Comparison of ENCODE assay signal across 12 cellular contexts in genomic region chr1:114126696-114127095, GRCh38. TPM values are rescaled to one million over a fixed set of nuclear protein-coding genes. Genes with fewer than 3 reads are reported as not detected.
DNase-seq lines count a peak whose midpoint lies in the region; ATAC-seq and TF ChIP-seq lines count a peak whose summit lies in the region.
"Had no signal": no experiment of that assay in that cellular context is flagged by ENCODE, and none has a peak within 500 bp of the region (broad histone marks: within the 10 kb centered on the region; RNA-seq: fewer than 3 reads in every experiment).

No MANE protein-coding gene starts in this region.

- H3K36me3 ChIP-seq in osteoblast (ENCODE audit: insufficient read depth, low read length) = no peaks in the 10 kb centered on the region

- intact Hi-C loops in left cardiac atrium (cut with DNase I) = no loop called here

- no peak overlapping the region for H2AFZ ChIP-seq in osteoblast (ENCODE audit: low read length)

- H3K36me3 Mint-ChIP-seq in activated naive CD4-positive, alpha-beta T cell treated with anti-CD3 and anti-CD28 coated beads, Interleukin-2, amount 10 ng/mL, durations not matched to agents 7 days and 5 days = no peaks in the 10 kb centered on the region

- H3K4me3 Mint-ChIP-seq in activated naive CD4-positive, alpha-beta T cell treated with anti-CD3 and anti-CD28 coated beads, Interleukin-2, amount 10 ng/mL, durations not matched to agents 7 days and 5 days = no peak overlapping the region

- H4K20me1 ChIP-seq in osteoblast (ENCODE audit: insufficient read depth, low read length) = no peaks in the 10 kb centered on the region

- no peaks in the 10 kb centered on the region for H3K9me3 ChIP-seq in osteoblast (ENCODE audit: low read depth, low read length)

- no peak overlapping the region for H3K4me2 ChIP-seq in osteoblast (ENCODE audit: insufficient read depth, low read length)

- H3K27ac Mint-ChIP-seq in activated naive CD4-positive, alpha-beta T cell treated with anti-CD3 and anti-CD28 coated beads, Interleukin-2, amount 10 ng/mL, durations not matched to agents 7 days and 5 days = no peak overlapping the region

- no peaks in the 10 kb centered on the region for H3K79me2 ChIP-seq in osteoblast (ENCODE audit: insufficient read depth, low read length)

- peak; percentile 94 for ATAC-seq in GM19463 (IDR thresholded peaks at IDR 0.05; ENCODE audit: unreplicated experiment)
- ATAC-seq in HG03342 (IDR thresholded peaks at IDR 0.05; ENCODE audit: unreplicated experiment) = peak; percentile 76
- ATAC-seq in left cardiac atrium = peak; percentile 55 to 65
- ATAC-seq in foreskin keratinocyte = no peak

- DNase-seq in GM10266 (ENCODE audit: extremely low spot score) (peak; percentile 56), left cardiac atrium (no peak), SW 1271 (lab: John Stamatoyannopoulos, UW) (no peak), osteoblast (ENCODE audit: insufficient read length, low spot score, missing footprints) (no peak), foreskin keratinocyte (no peak)
- no peak for DNase-seq in activated naive CD4-positive, alpha-beta T cell treated with anti-CD3 and anti-CD28 coated beads, Interleukin-2, amount 10 ng/mL, durations not matched to agents 7 days and 5 days
- DNase-seq: RPMI8226 had no signal

- H3K9me3 Mint-ChIP-seq in activated naive CD4-positive, alpha-beta T cell treated with anti-CD3 and anti-CD28 coated beads, Interleukin-2, amount 10 ng/mL, durations not matched to agents 7 days and 5 days = no peaks in the 10 kb centered on the region

- H3K27ac ChIP-seq in osteoblast (ENCODE audit: low read depth, low read length) = no peak overlapping the region
- H3K27ac ChIP-seq in foreskin keratinocyte = no peak overlapping the region
- H3K27ac ChIP-seq: C4-2B had no signal

- H3K4me1 Mint-ChIP-seq in activated naive CD4-positive, alpha-beta T cell treated with anti-CD3 and anti-CD28 coated beads, Interleukin-2, amount 10 ng/mL, durations not matched to agents 7 days and 5 days = peaks cover 5% of the 10 kb centered on the region

- peaks cover 13% of the 10 kb centered on the region for H3K27me3 Mint-ChIP-seq in activated naive CD4-positive, alpha-beta T cell treated with anti-CD3 and anti-CD28 coated beads, Interleukin-2, amount 10 ng/mL, durations not matched to agents 7 days and 5 days

- no peak overlapping the region for H3K4me3 ChIP-seq in osteoblast (ENCODE audit: insufficient read depth, low read length)

- no peaks in the 10 kb centered on the region for H3K27me3 ChIP-seq in osteoblast (ENCODE audit: insufficient read depth, low read length)
- peaks cover 11% of the 10 kb centered on the region for H3K27me3 ChIP-seq in foreskin keratinocyte

- CTCF ChIA-PET in activated naive CD4-positive, alpha-beta T cell treated with anti-CD3 and anti-CD28 coated beads, Interleukin-2, amount 10 ng/mL, durations not matched to agents 7 days and 5 days (lab: Charles Lee) = interaction anchor here (0.6 kb wide), 1 partner anchor 1410 kb away, joined by 3 read pairs; no protein-coding TSS in a partner anchor

- TF ChIP-seq CTCF in GM10266 (IDR thresholded peaks at IDR 0.05; ENCODE audit: control insufficient read depth, insufficient read depth, low read depth, missing control alignments) = no peak
- TF ChIP-seq CTCF in osteoblast (IDR thresholded peaks at IDR 0.05; ENCODE audit: extremely low read depth, low read depth, low read length) = no peak
- TF ChIP-seq CTCF in foreskin keratinocyte (conservative IDR thresholded peaks at IDR 0.05) = no peak

- H3K4me1 ChIP-seq in osteoblast (ENCODE audit: insufficient read depth, low read length) (no peaks in the 10 kb centered on the region), foreskin keratinocyte (peaks cover 10% of the 10 kb centered on the region)

RNA-seq across cellular contexts. Expression of gene SYT6, which starts 27.0 kb away (rescaled TPM):
- total RNA-seq in left cardiac atrium = not detected
- 0.29 and 0.36 TPM in 2 replicates for total RNA-seq in osteoblast
- total RNA-seq in foreskin keratinocyte = not detected in 2 replicates
- polyA plus RNA-seq in foreskin keratinocyte = not detected in 2 replicates
- total RNA-seq: bronchial epithelial cell, glomerular endothelial cell had no signal
